Comparison of ENCODE assay signal across 11 cellular contexts in the genomic region with DNA sequence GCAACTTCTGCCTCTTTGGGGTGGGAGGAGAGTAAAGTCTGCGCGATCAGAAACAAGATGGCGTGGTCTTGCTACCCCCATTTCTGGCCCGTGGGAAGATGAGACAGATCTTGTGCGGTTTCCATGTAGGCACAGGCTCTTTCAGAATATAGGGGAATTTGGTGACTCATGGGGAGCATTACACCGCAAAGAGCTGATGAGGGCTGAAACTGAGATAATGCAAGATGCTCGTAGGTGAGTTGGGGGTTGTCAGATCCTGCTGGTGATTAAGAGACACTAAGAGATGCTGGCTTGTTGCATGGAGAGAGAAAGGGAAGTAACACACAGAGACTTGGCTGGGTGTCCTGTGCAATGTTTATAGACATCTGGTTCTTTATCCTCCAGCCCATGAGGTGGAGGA. TPM values are rescaled to one million over a fixed set of nuclear protein-coding genes. Genes with fewer than 3 reads are reported as not detected.
DNase-seq lines count a peak whose midpoint lies in the region; FAIRE-seq and TF ChIP-seq lines count a peak whose summit lies in the region.
"Had no signal": no experiment of that assay in that cellular context is flagged by ENCODE, and none has a peak within 500 bp of the region (broad histone marks: within the 10 kb centered on the region; RNA-seq: fewer than 3 reads in every experiment).

No MANE protein-coding gene starts in this region.

- H3K9me3 ChIP-seq in CD8-positive, alpha-beta memory T cell (ENCODE audit: low read length): no peaks in the 10 kb centered on the region

- no peak overlapping the region for H3K27ac ChIP-seq in CD8-positive, alpha-beta memory T cell (ENCODE audit: low read depth, low read length)

- H3K9me3 Mint-ChIP-seq in CD8-positive, alpha-beta memory T cell: peaks cover 12 to 24% (median 20%) of the 10 kb centered on the region in 5 donors
- H3K9me3 Mint-ChIP-seq: effector memory CD8-positive, alpha-beta T cell had no signal

- peaks cover 7 to 15% (median 11%) of the 10 kb centered on the region in 3 donors for H3K4me1 Mint-ChIP-seq in CD8-positive, alpha-beta memory T cell

- CTCF ChIA-PET in CD8-positive, alpha-beta memory T cell (lab: Charles Lee): no interaction called here

- no peaks in the 10 kb centered on the region for H3K36me3 Mint-ChIP-seq in CD8-positive, alpha-beta memory T cell

- peak; percentile 5 to 31 for DNase-seq in stimulated activated CD4-positive, alpha-beta T cell treated with anti-CD3 and anti-CD28 coated beads, Interleukin-2, amount 100 ng/mL, for 24 hours
- no peak for DNase-seq in stimulated activated CD4-positive, alpha-beta T cell treated with anti-CD3 and anti-CD28 coated beads, Interleukin-4, amount 100 ng/mL, for 1 hour
- DNase-seq in NCI-H226 (peak; percentile 39), epithelial cell of proximal tubule (ENCODE audit: low read depth) (no peak), urothelium cell line (ENCODE audit: low spot score) (peak; percentile 25), HUDEP-2 (lab: John Stamatoyannopoulos, UW; ENCODE audit: unreplicated experiment in 76 of 76) (no peak), mucosa of gallbladder (ENCODE audit: low spot score) (no peak)
- DNase-seq in CD8-positive, alpha-beta memory T cell: no peak
- DNase-seq: DND-41; effector memory CD8-positive, alpha-beta T cell; NCI-H1417 had no signal

- FAIRE-seq in urothelium cell line (lab: Jason Lieb, UNC): no peak

- no peaks in the 10 kb centered on the region for H3K4me1 ChIP-seq in CD8-positive, alpha-beta memory T cell (ENCODE audit: insufficient read depth, low read length)

- POLR2A ChIA-PET in CD8-positive, alpha-beta memory T cell (lab: Charles Lee): no interaction called here

- no peaks in the 10 kb centered on the region for H3K36me3 ChIP-seq in CD8-positive, alpha-beta memory T cell (ENCODE audit: insufficient read depth, low read length)

- peaks cover 3% of the 10 kb centered on the region for H3K27me3 ChIP-seq in CD8-positive, alpha-beta memory T cell (ENCODE audit: insufficient read depth, low read length, poor library complexity, severe bottlenecking)

- peaks cover 25 to 29% of the 10 kb centered on the region in 2 donors for H3K27me3 Mint-ChIP-seq in CD8-positive, alpha-beta memory T cell

- TF ChIP-seq CTCF in epithelial cell of proximal tubule (conservative IDR thresholded peaks at IDR 0.05; ENCODE audit: low read depth, low read length): no peak

- peak overlapping the region in 2 of 7 donors; percentile 3 to 69 for H3K4me3 Mint-ChIP-seq in CD8-positive, alpha-beta memory T cell

- H3K27ac Mint-ChIP-seq in CD8-positive, alpha-beta memory T cell: no peak overlapping the region
- H3K27ac Mint-ChIP-seq: effector memory CD8-positive, alpha-beta T cell had no signal

- peak overlapping the region; percentile 82 for H3K4me3 ChIP-seq in epithelial cell of proximal tubule (ENCODE audit: low read depth, low read length)
- H3K4me3 ChIP-seq in CD8-positive, alpha-beta memory T cell (ENCODE audit: low read length): no peak overlapping the region

RNA-seq across cellular contexts. Expression of gene EVC, which starts 1.5 kb away (rescaled TPM):
- 9.7 and 13.5 TPM in 2 replicates for total RNA-seq in epithelial cell of proximal tubule
- total RNA-seq in CD8-positive, alpha-beta memory T cell: 1 to 10 TPM; 1.6 to 2.3 TPM
- polyA plus RNA-seq in CD8-positive, alpha-beta memory T cell: 0.02 TPM
- total RNA-seq in mucosa of gallbladder: 80.5 TPM

RNA-seq across cellular contexts. Expression of gene EVC2, which starts 4.2 kb away (rescaled TPM):
- total RNA-seq in epithelial cell of proximal tubule: 4.8 and 9.3 TPM in 2 replicates
- total RNA-seq in CD8-positive, alpha-beta memory T cell: under 1 TPM; 0.84 to 0.92 TPM
- 1.3 TPM for polyA plus RNA-seq in CD8-positive, alpha-beta memory T cell
- total RNA-seq in mucosa of gallbladder: 7.1 TPM

Comparison
In these comparisons a context has a peak if more than half of its experiments do, and no peak if none do; other contexts are left out.
1. DNase-seq: peak in stimulated activated CD4-positive, alpha-beta T cell treated with anti-CD3 and anti-CD28 coated beads, Interleukin-2, amount 100 ng/mL, for 24 hours (2 of 2), NCI-H226 (single experiment) and urothelium cell line (single experiment); none in stimulated activated CD4-positive, alpha-beta T cell treated with anti-CD3 and anti-CD28 coated beads, Interleukin-4, amount 100 ng/mL, for 1 hour (single experiment), epithelial cell of proximal tubule (single experiment), HUDEP-2 (0 of 76), CD8-positive, alpha-beta memory T cell (0 of 5) and mucosa of gallbladder (single experiment).